16 cellular contexts compared by ENCODE assay signal in genomic region chr4:114600672-114601071, GRCh38. TPM values are rescaled to one million over a fixed set of nuclear protein-coding genes. Genes with fewer than 3 reads are reported as not detected.
A peak's percentile ranks its signal among the peaks of the same experiment; 100 is the strongest.
DNase-seq lines count a peak whose midpoint lies in the region; ATAC-seq and TF ChIP-seq lines count a peak whose summit lies in the region.
"Had no signal": no experiment of that assay in that cellular context is flagged by ENCODE, and none has a peak within 500 bp of the region (broad histone marks: within the 10 kb centered on the region; RNA-seq: fewer than 3 reads in every experiment).

No MANE protein-coding gene starts in this region.

- H3K36me3 ChIP-seq in HUES6 (ENCODE audit: control insufficient read depth, insufficient read depth, low read length) (no peaks in the 10 kb centered on the region), brain microvascular endothelial cell (replicated peaks) (no peaks in the 10 kb centered on the region), mucosa of descending colon (ENCODE audit: low read depth) (no peaks in the 10 kb centered on the region)
- H3K36me3 ChIP-seq: BE2C, right lobe of liver, WERI-Rb-1 had no signal

- intact Hi-C loops in mucosa of descending colon (cut with DNase I, micrococcal nuclease): no loop called here

- H3K4me3 ChIP-seq in HUES6 (ENCODE audit: low read depth, low read length) (0 out of 2 replicates have a peak overlapping the region, but pooled peaks have one; percentile 97), iPS-18c (ENCODE audit: insufficient read depth, low read depth, low read length) (0 out of 2 replicates have a peak overlapping the region, but pooled peaks have one; percentile 76), brain microvascular endothelial cell (ENCODE audit: low read depth, low read length) (no peak overlapping the region), mucosa of descending colon (no peak overlapping the region)
- H3K4me3 ChIP-seq: right lobe of liver had no signal

- H3K9me3 ChIP-seq in HUES6 (ENCODE audit: control insufficient read depth, insufficient read depth, low read depth, low read length): no peaks in the 10 kb centered on the region; the same call in 1 of the 2 replicates
- H3K9me3 ChIP-seq in iPS-18c (ENCODE audit: control insufficient read depth, insufficient read depth, low read length): no peaks in the 10 kb centered on the region
- H3K9me3 ChIP-seq in mucosa of descending colon: no peaks in the 10 kb centered on the region
- H3K9me3 ChIP-seq: BE2C, right lobe of liver had no signal

- H3K27me3 ChIP-seq in HUES6 (ENCODE audit: control insufficient read depth, insufficient read depth, low read length) (peaks cover 20% of the 10 kb centered on the region; the same call in 1 of the 2 replicates), brain microvascular endothelial cell (replicated peaks) (peaks cover 25% of the 10 kb centered on the region)

- DNase-seq in SK-MEL-5 (ENCODE audit: low read depth, low spot score) (peak; percentile 17), substantia nigra (lab: John Stamatoyannopoulos, UW) (no peak), brain microvascular endothelial cell (no peak), NCI-H82 (lab: John Stamatoyannopoulos, UW) (no peak), hepatic stellate cell (ENCODE audit: low spot score) (no peak), mucosa of descending colon (no peak)
- DNase-seq: activated CD8-positive, alpha-beta memory T cell treated with anti-CD3 and anti-CD28 coated beads for 24 hours; activated gamma-delta T cell treated with Interleukin-2 at 50 U/mL for 16 hours; BE2C; IMR-90; right lobe of liver; stimulated activated CD8-positive, alpha-beta memory T cell treated with anti-CD3 and anti-CD28 coated beads, Interleukin-4, amount 100 ng/mL, for 48 hours; WERI-Rb-1 had no signal

- 0 out of 2 replicates have a peak, but pooled peaks cover 5% of the 10 kb centered on the region for H3K4me1 ChIP-seq in HUES6 (ENCODE audit: control insufficient read depth, insufficient read depth, low read length)
- H3K4me1 ChIP-seq in mucosa of descending colon (ENCODE audit: low read depth): peaks cover 13% of the 10 kb centered on the region
- H3K4me1 ChIP-seq: BE2C had no signal

- ATAC-seq in mucosa of descending colon: no peak
- ATAC-seq: right lobe of liver had no signal

- H3K27ac ChIP-seq in HUES6 (ENCODE audit: low read depth, low read length) (no peak overlapping the region), substantia nigra (ENCODE audit: low read depth, low read length, poor library complexity, severe bottlenecking) (peak overlapping the region; percentile 98), brain microvascular endothelial cell (no peak overlapping the region)
- H3K27ac ChIP-seq: right lobe of liver, WERI-Rb-1 had no signal

- TF ChIP-seq CTCF in brain microvascular endothelial cell (IDR thresholded peaks at IDR 0.05; ENCODE audit: low read depth, low read length, missing control alignments) (no peak), mucosa of descending colon (IDR thresholded peaks at IDR 0.05) (no peak)

- no peak overlapping the region for H3K9ac ChIP-seq in HUES6 (ENCODE audit: low read length)

- in situ Hi-C loops in SK-MEL-5 (cut with HindIII; ENCODE audit: low pct_unique_long_range_greater_than_20kb, low sequenced_read_pairs): no loop called here
- in situ Hi-C loops in brain microvascular endothelial cell (cut with HindIII; ENCODE audit: low pct_ligation_motif_present, low sequenced_read_pairs): no loop called here

RNA-seq across cellular contexts. Expression of gene UGT8, which starts 2.1 kb away (rescaled TPM):
- total RNA-seq in SK-MEL-5 (2014; rRNA removed; shearing (Covaris generic)): 7.4 and 7.8 TPM in 2 replicates
- polyA plus RNA-seq in SK-MEL-5 (2015; cell fraction: cytosol; rRNA removed): 7.4 and 7.6 TPM in 2 replicates
- polyA plus RNA-seq in SK-MEL-5 (2015; cell fraction: nucleus; rRNA removed): 1.3 and 1.4 TPM in 2 replicates
- 10 to 100 TPM; 21.7 to 66.8 (median 51.7) TPM for total RNA-seq in mucosa of descending colon
- total RNA-seq: IMR-90, lung microvascular endothelial cell had no signal
- polyA plus RNA-seq: IMR-90 had no signal

Comparison
In these comparisons a context has a peak if more than half of its experiments do, and no peak if none do; other contexts are left out.
1. H3K4me3 ChIP-seq: peak in HUES6 (single experiment) and iPS-18c (single experiment); none in brain microvascular endothelial cell (single experiment) and mucosa of descending colon (single experiment).